Comparison of ENCODE assay signal across 8 cellular contexts in the genomic region with DNA sequence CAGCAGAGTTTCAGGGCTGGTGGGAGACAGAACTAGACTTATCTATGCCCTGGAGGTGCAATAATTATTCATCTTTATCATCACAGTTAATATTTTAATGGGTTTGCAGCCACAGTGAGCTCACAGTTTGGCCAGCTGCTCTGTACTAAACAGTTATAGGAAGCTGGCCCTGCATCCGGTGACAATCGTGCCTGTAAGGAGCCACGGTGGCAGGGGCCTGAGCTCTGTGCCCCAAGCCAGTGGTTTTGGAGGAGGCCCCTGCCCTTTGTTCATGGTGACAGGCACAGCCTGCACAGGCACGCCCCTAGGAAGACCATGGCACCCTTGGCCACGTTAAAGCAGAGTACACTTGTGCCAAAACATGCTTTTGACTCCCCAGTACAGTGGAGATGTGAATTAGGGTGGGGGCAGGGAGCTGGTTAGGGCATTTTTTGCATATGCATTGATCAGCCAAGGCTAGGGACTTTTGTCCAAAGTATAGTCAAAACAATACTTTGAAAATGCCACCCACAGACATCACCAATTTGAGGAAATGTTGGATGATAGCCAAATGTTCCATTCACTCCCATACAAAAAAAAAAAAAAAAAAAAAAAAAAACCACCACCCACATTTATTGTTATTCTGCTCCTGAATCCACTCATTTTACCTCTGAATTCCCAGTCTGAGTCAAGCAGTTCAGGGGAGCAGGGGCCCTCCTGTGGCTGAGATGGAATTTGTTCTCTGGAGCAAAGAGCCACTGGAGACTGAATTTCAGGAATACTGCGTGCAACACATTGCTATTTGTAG. TPM values are rescaled to one million over a fixed set of nuclear protein-coding genes. Genes with fewer than 3 reads are reported as not detected.
DNase-seq lines count a peak whose midpoint lies in the region; ATAC-seq, FAIRE-seq and TF ChIP-seq lines count a peak whose summit lies in the region.

No MANE protein-coding gene starts in this region.

- H3K9me3 Mint-ChIP-seq in CD4-positive, alpha-beta T cell, result no peaks in the 10 kb centered on the region

- H3K36me3 ChIP-seq in kidney (ENCODE audit: control insufficient read depth in 1 of 2, insufficient read depth in 2 of 2, low read length in 2 of 2) (no peaks in the 10 kb centered on the region), uterus (no peaks in the 10 kb centered on the region)

- CTCF ChIA-PET in CD4-positive, alpha-beta T cell (lab: Charles Lee), result interaction anchor here (0.7 to 2.5 kb wide), 5 partner anchors 12 to 249 kb away, joined by 3 to 7 read pairs (median 4); no protein-coding TSS in a partner anchor

- H3K4me1 Mint-ChIP-seq in CD4-positive, alpha-beta T cell (ENCODE audit: low read depth), result peaks cover 37% of the 10 kb centered on the region

- peak; percentile 44 for TF ChIP-seq POLR2A in GM18951 (IDR thresholded peaks at IDR 0.05; ENCODE audit: extremely low read depth, insufficient read depth, insufficient read length)
- TF ChIP-seq POLR2A in uterus (IDR thresholded peaks at IDR 0.05), result no peak

- peaks cover 11% of the 10 kb centered on the region for H3K36me3 Mint-ChIP-seq in CD4-positive, alpha-beta T cell (ENCODE audit: low read depth)

- POLR2A ChIA-PET in CD4-positive, alpha-beta T cell (lab: Charles Lee), result interaction anchor here (0.8 to 1.7 kb wide), 10 partner anchors 13 to 252 kb away, joined by 3 to 6 read pairs (median 3); a partner anchor contains a TSS

- no peaks in the 10 kb centered on the region for H3K27me3 ChIP-seq in CD4-positive, alpha-beta T cell (ENCODE audit: control insufficient read depth, insufficient read depth, low read length)
- H3K27me3 ChIP-seq in uterus, result no peaks in the 10 kb centered on the region

- ATAC-seq in CD4-positive, alpha-beta T cell (ENCODE audit: poor library complexity), result no peak
- ATAC-seq in HG02623 (IDR thresholded peaks at IDR 0.05; ENCODE audit: unreplicated experiment), result no peak

- FAIRE-seq in kidney (lab: Jason Lieb, UNC), result peak; percentile 84

- H3K27me3 Mint-ChIP-seq in CD4-positive, alpha-beta T cell, result no peaks in the 10 kb centered on the region

- H3K9me3 ChIP-seq in CD4-positive, alpha-beta T cell (ENCODE audit: control insufficient read depth, low read length), result no peaks in the 10 kb centered on the region
- H3K9me3 ChIP-seq in kidney (ENCODE audit: control insufficient read depth in 1 of 2, low read length in 2 of 2) (no peaks in the 10 kb centered on the region), uterus (no peaks in the 10 kb centered on the region)

- H3K4me3 ChIP-seq in astrocyte of the cerebellum (ENCODE audit: low read depth, low read length) (no peak overlapping the region), kidney (ENCODE audit: low read length in 2 of 2) (no peak overlapping the region), uterus (no peak overlapping the region)

- no peak overlapping the region for H3K9ac ChIP-seq in kidney (ENCODE audit: low read length in 2 of 2)

- peak in 1 of 10 experiments; percentile 8 for DNase-seq in CD4-positive, alpha-beta T cell
- DNase-seq in NCI-H1694 (lab: John Stamatoyannopoulos, UW), result peak; percentile 41
- peak; percentile 63 for DNase-seq in astrocyte of the cerebellum (ENCODE audit: low read depth)
- DNase-seq in kidney, result no peak
- DNase-seq in uterus, result peak; percentile 65 to 70
- DNase-seq in foreskin melanocyte, result no peak

- peak overlapping the region; percentile 32 for H3K27ac Mint-ChIP-seq in CD4-positive, alpha-beta T cell

- H3K4me1 ChIP-seq in kidney (ENCODE audit: control insufficient read depth in 1 of 2, insufficient read depth in 1 of 2, low read depth in 1 of 2, low read length in 2 of 2) (peaks cover 0 to 5% of the 10 kb centered on the region in 2 donors), uterus (peaks cover 0 to under 1% of the 10 kb centered on the region in 2 donors)

- in situ Hi-C loops in GM18951 (cut with MboI; ENCODE audit: low sequenced_read_pairs, unreplicated experiment), result no loop called here
- in situ Hi-C loops in astrocyte of the cerebellum (cut with HindIII; ENCODE audit: low sequenced_read_pairs), result no loop called here

- H3K4me3 Mint-ChIP-seq in CD4-positive, alpha-beta T cell, result peak overlapping the region; percentile 11

- intact Hi-C loops in CD4-positive, alpha-beta T cell (cut with DNase I, micrococcal nuclease), result no loop called here
- intact Hi-C loops in kidney (cut with DNase I), result no loop called here
- intact Hi-C loops in uterus (cut with DNase I; ENCODE audit: low total_unique reads), result loop anchor here (10.0 kb wide), 2 partner anchors 102 to 222 kb away; no protein-coding TSS in a partner anchor

- TF ChIP-seq CTCF in CD4-positive, alpha-beta T cell (IDR thresholded peaks at IDR 0.05), result no peak
- TF ChIP-seq CTCF in astrocyte of the cerebellum (IDR thresholded peaks at IDR 0.05; ENCODE audit: low read depth, low read length, missing control alignments) (peak; percentile 74), kidney (IDR thresholded peaks at IDR 0.05; ENCODE audit: borderline replicate concordance, extremely low read depth, insufficient read depth) (peak; percentile 51), uterus (IDR thresholded peaks at IDR 0.05) (peak; percentile 50 to 76 (median 66))

- H3K27ac ChIP-seq in CD4-positive, alpha-beta T cell (ENCODE audit: low read depth, low read length), result no peak overlapping the region
- H3K27ac ChIP-seq in kidney (ENCODE audit: low read depth in 2 of 2, low read length in 2 of 2) (no peak overlapping the region), uterus (peak overlapping the region in 1 of 2 donors; percentile 36)

RNA-seq across cellular contexts. Expression of a gene that starts 3.4 kb away (rescaled TPM):
- 10 to 100 TPM; 55.7 to 56.4 TPM for total RNA-seq in CD4-positive, alpha-beta T cell
- total RNA-seq in kidney, result 34.1 TPM
- polyA plus RNA-seq in kidney (ENCODE audit: insufficient read depth, low read depth, low replicate concordance), result 15.3 TPM
- total RNA-seq in uterus, result 100 to 1,000 TPM in 1 of 4 donors, 10 to 100 TPM in 3; 32.0 to 187 (median 47.6) TPM

Comparison
In these comparisons a context has a peak if more than half of its experiments do, and no peak if none do; other contexts are left out.
1. DNase-seq: peak in NCI-H1694 (single experiment), astrocyte of the cerebellum (single experiment) and uterus (2 of 2); none in kidney (single experiment) and foreskin melanocyte (single experiment).